In the genomic region with DNA sequence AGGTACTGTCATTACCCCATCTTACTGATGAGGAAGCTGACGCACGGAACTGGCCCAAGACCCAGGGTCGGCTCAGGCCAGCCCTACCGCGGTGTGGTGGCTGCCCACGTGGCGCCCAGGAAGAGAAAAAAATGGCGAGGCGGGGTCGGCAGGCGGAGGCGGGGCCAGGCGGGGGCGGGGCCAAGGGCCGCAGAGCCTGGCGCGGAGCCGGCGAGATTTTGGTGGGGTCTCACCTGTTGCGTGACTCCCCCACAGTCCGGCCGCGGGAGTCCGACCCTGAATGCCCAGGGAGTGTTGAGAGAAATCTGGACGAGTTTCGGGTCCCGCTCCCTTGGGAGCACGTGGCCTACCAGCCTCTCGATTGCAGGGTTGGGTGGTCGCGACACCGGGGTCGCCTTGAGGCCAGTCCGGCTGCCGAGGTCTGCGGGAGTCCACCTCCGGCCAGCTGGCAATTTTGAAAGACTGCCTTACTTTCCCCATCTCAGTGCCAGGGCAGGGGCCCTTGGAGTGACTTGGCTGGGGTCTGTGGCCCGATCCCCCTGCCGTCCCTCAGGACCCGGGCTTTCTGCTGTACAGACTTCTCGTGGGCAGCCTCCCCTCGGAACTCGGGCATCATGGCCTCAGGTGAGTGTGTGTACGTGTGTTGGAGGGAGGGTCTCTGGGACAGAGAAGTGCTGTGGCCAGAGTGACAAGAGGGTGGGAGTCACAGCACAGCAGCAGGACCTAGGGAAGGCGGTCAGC, we compare ENCODE assay signal across 8 cellular contexts. TPM values are rescaled to one million over a fixed set of nuclear protein-coding genes. Genes with fewer than 3 reads are reported as not detected.
A peak's percentile ranks its signal among the peaks of the same experiment; 100 is the strongest.
DNase-seq lines count a peak whose midpoint lies in the region; ATAC-seq and TF ChIP-seq lines count a peak whose summit lies in the region.

Gene AMPD2 (plus strand): TSS at position 183 of the 741 bp plus-strand sequence. CDS start 1,339 bp downstream, outside the sequence.

- H3K27ac ChIP-seq in upper lobe of left lung, result peak within 1 kb of the TSS; percentile 86 to 93 (median 88)

- no peak for TF ChIP-seq CTCF in upper lobe of left lung (IDR thresholded peaks at IDR 0.05)

- H3K4me1 ChIP-seq in upper lobe of left lung, result peaks cover 46 to 82% (median 67%) of the 10 kb centered on the region in 4 donors

- WGBS in upper lobe of left lung, 2 donors, result 0% methylated on average over 16 to 28 of the region's 45 CpGs

- no peaks in the 10 kb centered on the region for H3K36me3 ChIP-seq in upper lobe of left lung

- peak in 2 of 4 donors; percentile 15 to 68 for TF ChIP-seq POLR2A in upper lobe of left lung (IDR thresholded peaks at IDR 0.05)

- H3K27ac Mint-ChIP-seq in IgD-negative memory B cell, result peak within 1 kb of the TSS; percentile 89 to 94 (median 93)
- H3K27ac Mint-ChIP-seq in activated naive CD8-positive, alpha-beta T cell, result peak within 1 kb of the TSS; percentile 98

- peak within 1 kb of the TSS; percentile 49 to 90 (median 74) for H3K4me3 ChIP-seq in upper lobe of left lung

- no peaks in the 10 kb centered on the region for H3K27me3 Mint-ChIP-seq in IgD-negative memory B cell
- H3K27me3 Mint-ChIP-seq in activated naive CD8-positive, alpha-beta T cell, result no peaks in the 10 kb centered on the region

- H3K9me3 Mint-ChIP-seq in IgD-negative memory B cell, result no peaks in the 10 kb centered on the region
- H3K9me3 Mint-ChIP-seq in activated naive CD8-positive, alpha-beta T cell (ENCODE audit: low read depth), result no peaks in the 10 kb centered on the region

- H3K27me3 ChIP-seq in upper lobe of left lung, result no peaks in the 10 kb centered on the region

- ATAC-seq in GM21515 (IDR thresholded peaks at IDR 0.05; ENCODE audit: unreplicated experiment) (peak; percentile 48), Right ventricle myocardium superior (ENCODE audit: poor library complexity) (peak; percentile 78), upper lobe of left lung (ENCODE audit: low FRiP score in 2 of 2) (peak; percentile 59 to 84)

- intact Hi-C loops in Right ventricle myocardium superior (cut with DNase I), result no loop called here

- peak; percentile 65 for DNase-seq in DMS114 treated with DMSO at 0.1 percent for 48 hours (lab: John Stamatoyannopoulos, UW; ENCODE audit: unreplicated experiment)
- DNase-seq in SKM-1 (lab: John Stamatoyannopoulos, UW; ENCODE audit: unreplicated experiment), result peak; percentile 74
- DNase-seq in Right ventricle myocardium superior, result peak; percentile 90
- peak; percentile 51 for DNase-seq in pons (ENCODE audit: low spot score)
- DNase-seq in upper lobe of left lung, result peak; percentile 90 to 93

- no peak for TF ChIP-seq EP300 in upper lobe of left lung (IDR thresholded peaks at IDR 0.05)

- peaks cover 44 to 48% (median 48%) of the 10 kb centered on the region in 3 donors for H3K4me1 Mint-ChIP-seq in IgD-negative memory B cell
- H3K4me1 Mint-ChIP-seq in activated naive CD8-positive, alpha-beta T cell (ENCODE audit: low read depth), result peaks cover 61% of the 10 kb centered on the region

- no peaks in the 10 kb centered on the region for H3K36me3 Mint-ChIP-seq in IgD-negative memory B cell
- H3K36me3 Mint-ChIP-seq in activated naive CD8-positive, alpha-beta T cell, result no peaks in the 10 kb centered on the region

- H3K4me3 Mint-ChIP-seq in IgD-negative memory B cell, result peak within 1 kb of the TSS; percentile 91 to 99 (median 96)
- H3K4me3 Mint-ChIP-seq in activated naive CD8-positive, alpha-beta T cell, result peak within 1 kb of the TSS; percentile 98

- H3K9me3 ChIP-seq in upper lobe of left lung, result no peaks in the 10 kb centered on the region

RNA-seq across cellular contexts. Expression of gene AMPD2, which starts in this region (rescaled TPM):
- 40.7 TPM for polyA plus RNA-seq in IgD-negative memory B cell
- total RNA-seq in Right ventricle myocardium superior, result 11.5 TPM
- 100 to 1,000 TPM in 1 of 6 donors, 10 to 100 TPM in 5; 39.5 to 183 (median 58.9) TPM for total RNA-seq in upper lobe of left lung

Comparison
In these comparisons a context has a peak if more than half of its experiments do, and no peak if none do; other contexts are left out.
1. Peak in every context shown above with its lines: DNase-seq, ATAC-seq, H3K4me3 ChIP-seq and H3K27ac ChIP-seq.